19 cellular contexts compared by ENCODE assay signal in the genomic region with DNA sequence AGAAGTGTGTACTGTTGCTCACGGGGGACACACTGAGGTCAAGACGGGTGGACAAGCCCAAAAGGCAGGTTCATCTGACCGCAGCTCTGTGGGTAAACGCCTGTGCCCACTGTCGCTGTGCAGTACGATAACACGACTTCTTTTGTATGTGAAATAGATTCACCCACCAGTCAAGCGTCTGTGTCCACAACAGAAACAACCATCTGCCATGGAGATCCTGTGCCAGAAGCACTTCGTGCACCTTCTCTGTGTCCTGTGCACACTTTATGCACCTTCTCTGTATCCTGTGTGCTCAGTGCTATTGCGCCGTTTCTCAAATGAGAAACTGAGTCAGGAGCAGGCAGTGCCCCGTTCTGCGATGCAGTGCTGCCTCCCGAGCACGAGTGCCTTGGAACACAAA.
DNase-seq lines count a peak whose midpoint lies in the region; ATAC-seq, FAIRE-seq and TF ChIP-seq lines count a peak whose summit lies in the region.
"Had no signal": no experiment of that assay in that cellular context is flagged by ENCODE, and none has a peak within 500 bp of the region (broad histone marks: within the 10 kb centered on the region; RNA-seq: fewer than 3 reads in every experiment).

No MANE protein-coding gene starts in this region.

- no peak for ATAC-seq in WTC11
- no peak for ATAC-seq in GM19455 (IDR thresholded peaks at IDR 0.05; ENCODE audit: unreplicated experiment)
- ATAC-seq: GM23338 had no signal

- H3K36me3 ChIP-seq in left ventricle myocardium inferior = peaks cover 89% of the 10 kb centered on the region

- H3K27ac Mint-ChIP-seq in WTC11 (peak overlapping the region; percentile 78), endothelial cell (ENCODE audit: unreplicated experiment) (no peak overlapping the region)
- H3K27ac Mint-ChIP-seq: B cell, GM23338, IgD-negative memory B cell had no signal

- peak; percentile 38 for DNase-seq in cardiac septum (ENCODE audit: low spot score)
- DNase-seq in left ventricle myocardium inferior = no peak
- no peak for DNase-seq in WTC11 (ENCODE audit: low spot score)
- no peak for DNase-seq in endothelial cell (ENCODE audit: low spot score)
- no peak for DNase-seq in urothelium cell line (ENCODE audit: low spot score)
- no peak for DNase-seq in MV-4-11 (lab: John Stamatoyannopoulos, UW)
- DNase-seq: Caco-2, GDM1, HCEC 1CT had no signal

- H3K4me3 Mint-ChIP-seq in WTC11 = no peak overlapping the region
- H3K4me3 Mint-ChIP-seq in endothelial cell (ENCODE audit: unreplicated experiment) = peak overlapping the region; percentile 34
- H3K4me3 Mint-ChIP-seq: B cell, GM23338, IgD-negative memory B cell had no signal

- no peak overlapping the region for H3K4me3 ChIP-seq in left ventricle myocardium inferior
- H3K4me3 ChIP-seq: BLaER1 treated with 17β-estradiol and CSF1 and Interleukin-3, amounts not matched to agents 10 nM and 100 nM; GM23338 had no signal

- peaks cover 14% of the 10 kb centered on the region for H3K4me1 ChIP-seq in left ventricle myocardium inferior
- H3K4me1 ChIP-seq: Caco-2 had no signal

- H3K27me3 Mint-ChIP-seq in WTC11 (ENCODE audit: low read depth) (no peaks in the 10 kb centered on the region), endothelial cell (ENCODE audit: unreplicated experiment) (peaks cover 23% of the 10 kb centered on the region)
- H3K27me3 Mint-ChIP-seq: B cell, IgD-negative memory B cell had no signal

- H3K4me1 Mint-ChIP-seq in WTC11 (no peaks in the 10 kb centered on the region), endothelial cell (ENCODE audit: unreplicated experiment) (peaks cover 34% of the 10 kb centered on the region)
- H3K4me1 Mint-ChIP-seq: B cell, GM23338, IgD-negative memory B cell had no signal

- FAIRE-seq in urothelium cell line (lab: Jason Lieb, UNC) = peak; percentile 66
- FAIRE-seq: D721Med, GM12892, GM18507, H54, HTR-8/SVneo had no signal

- no peaks in the 10 kb centered on the region for H3K9me3 ChIP-seq in left ventricle myocardium inferior (replicated peaks)
- H3K9me3 ChIP-seq: BLaER1 treated with 17β-estradiol and CSF1 and Interleukin-3, amounts not matched to agents 10 nM and 100 nM; Caco-2 had no signal

- TF ChIP-seq CTCF in left ventricle myocardium inferior (IDR thresholded peaks at IDR 0.05; ENCODE audit: borderline replicate concordance) (no peak), WTC11 (IDR thresholded peaks at IDR 0.05) (no peak), endothelial cell (IDR thresholded peaks at IDR 0.05; ENCODE audit: unreplicated experiment) (no peak)

- no peaks in the 10 kb centered on the region for H3K27me3 ChIP-seq in left ventricle myocardium inferior (ENCODE audit: low read depth)
- H3K27me3 ChIP-seq: BLaER1 treated with 17β-estradiol and CSF1 and Interleukin-3, amounts not matched to agents 10 nM and 100 nM had no signal

- no peaks in the 10 kb centered on the region for H3K9me3 Mint-ChIP-seq in WTC11
- no peaks in the 10 kb centered on the region for H3K9me3 Mint-ChIP-seq in endothelial cell (ENCODE audit: unreplicated experiment)
- H3K9me3 Mint-ChIP-seq: IgD-negative memory B cell had no signal

- CTCF ChIA-PET in WTC11 (lab: Charles Lee) = no interaction called here

- POLR2A ChIA-PET in WTC11 (lab: Charles Lee) = no interaction called here

- no peak overlapping the region for H3K27ac ChIP-seq in left ventricle myocardium inferior (replicated peaks)
- H3K27ac ChIP-seq: BLaER1 treated with 17β-estradiol and CSF1 and Interleukin-3, amounts not matched to agents 10 nM and 100 nM had no signal

- H3K36me3 Mint-ChIP-seq in WTC11 (peaks cover 92% of the 10 kb centered on the region), endothelial cell (ENCODE audit: low read depth, unreplicated experiment) (peaks cover 82% of the 10 kb centered on the region)

- intact Hi-C loops in cardiac septum (cut with DNase I) (no loop called here), left ventricle myocardium inferior (cut with micrococcal nuclease) (no loop called here)

TF ChIP-seq in WTC11, 78 proteins besides CTCF, POLR2A, EP300 and RAD21:
- TF ChIP-seq PRRX2 (CRISPR knock-in tag; IDR thresholded peaks at IDR 0.05) (no peak), SP1 (CRISPR knock-in tag; conservative IDR thresholded peaks at IDR 0.05) (no peak), FOXK1 (CRISPR knock-in tag; IDR thresholded peaks at IDR 0.05) (no peak), ZBTB21 (CRISPR knock-in tag; IDR thresholded peaks at IDR 0.05; ENCODE audit: borderline replicate concordance) (no peak), ZNF396 (CRISPR knock-in tag; IDR thresholded peaks at IDR 0.05; ENCODE audit: borderline replicate concordance) (no peak), RORB (CRISPR knock-in tag; IDR thresholded peaks at IDR 0.05) (no peak), JUN (CRISPR knock-in tag; IDR thresholded peaks at IDR 0.05) (no peak), TCF7 (CRISPR knock-in tag; IDR thresholded peaks at IDR 0.05; ENCODE audit: low read depth) (no peak)
- TF ChIP-seq, protein P1, sequence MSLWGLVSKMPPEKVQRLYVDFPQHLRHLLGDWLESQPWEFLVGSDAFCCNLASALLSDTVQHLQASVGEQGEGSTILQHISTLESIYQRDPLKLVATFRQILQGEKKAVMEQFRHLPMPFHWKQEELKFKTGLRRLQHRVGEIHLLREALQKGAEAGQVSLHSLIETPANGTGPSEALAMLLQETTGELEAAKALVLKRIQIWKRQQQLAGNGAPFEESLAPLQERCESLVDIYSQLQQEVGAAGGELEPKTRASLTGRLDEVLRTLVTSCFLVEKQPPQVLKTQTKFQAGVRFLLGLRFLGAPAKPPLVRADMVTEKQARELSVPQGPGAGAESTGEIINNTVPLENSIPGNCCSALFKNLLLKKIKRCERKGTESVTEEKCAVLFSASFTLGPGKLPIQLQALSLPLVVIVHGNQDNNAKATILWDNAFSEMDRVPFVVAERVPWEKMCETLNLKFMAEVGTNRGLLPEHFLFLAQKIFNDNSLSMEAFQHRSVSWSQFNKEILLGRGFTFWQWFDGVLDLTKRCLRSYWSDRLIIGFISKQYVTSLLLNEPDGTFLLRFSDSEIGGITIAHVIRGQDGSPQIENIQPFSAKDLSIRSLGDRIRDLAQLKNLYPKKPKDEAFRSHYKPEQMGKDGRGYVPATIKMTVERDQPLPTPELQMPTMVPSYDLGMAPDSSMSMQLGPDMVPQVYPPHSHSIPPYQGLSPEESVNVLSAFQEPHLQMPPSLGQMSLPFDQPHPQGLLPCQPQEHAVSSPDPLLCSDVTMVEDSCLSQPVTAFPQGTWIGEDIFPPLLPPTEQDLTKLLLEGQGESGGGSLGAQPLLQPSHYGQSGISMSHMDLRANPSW (CRISPR knock-in tag; conservative IDR thresholded peaks at IDR 0.05; ENCODE audit: low read depth) = no peak
- TF ChIP-seq, protein P2, sequence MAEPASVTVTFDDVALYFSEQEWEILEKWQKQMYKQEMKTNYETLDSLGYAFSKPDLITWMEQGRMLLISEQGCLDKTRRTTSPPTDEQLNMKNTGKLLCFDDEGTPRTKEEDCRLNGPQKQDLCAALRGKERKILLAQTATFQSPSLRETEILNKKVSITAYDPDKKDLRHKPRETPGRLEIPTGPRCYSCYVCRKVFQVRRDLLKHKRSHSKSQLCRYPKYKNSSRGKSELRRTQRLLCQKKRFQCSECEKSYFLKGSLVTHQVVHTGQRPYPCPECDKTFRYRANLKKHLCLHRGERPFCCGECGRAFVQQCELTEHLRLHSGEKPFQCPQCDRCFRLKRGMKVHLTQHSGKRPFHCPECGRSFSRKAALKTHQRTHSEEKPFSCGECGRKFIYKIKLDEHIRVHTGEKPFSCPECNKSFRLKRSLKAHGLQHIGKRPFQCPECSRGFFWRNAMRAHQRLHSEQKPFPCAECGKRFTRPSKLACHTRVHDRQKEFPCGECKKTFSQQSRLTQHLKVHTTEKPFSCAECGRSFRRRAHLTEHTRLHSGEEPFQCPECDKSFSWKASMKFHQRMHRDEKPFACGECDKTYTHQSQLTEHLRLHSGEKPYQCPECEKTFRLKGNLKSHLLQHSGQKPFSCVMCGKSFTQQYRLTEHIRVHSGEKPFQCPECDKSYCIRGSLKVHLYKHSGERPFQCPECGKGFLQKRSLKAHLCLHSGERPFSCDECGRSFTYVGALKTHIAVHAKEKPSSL (CRISPR knock-in tag; conservative IDR thresholded peaks at IDR 0.05) = no peak
- TF ChIP-seq, protein P3, sequence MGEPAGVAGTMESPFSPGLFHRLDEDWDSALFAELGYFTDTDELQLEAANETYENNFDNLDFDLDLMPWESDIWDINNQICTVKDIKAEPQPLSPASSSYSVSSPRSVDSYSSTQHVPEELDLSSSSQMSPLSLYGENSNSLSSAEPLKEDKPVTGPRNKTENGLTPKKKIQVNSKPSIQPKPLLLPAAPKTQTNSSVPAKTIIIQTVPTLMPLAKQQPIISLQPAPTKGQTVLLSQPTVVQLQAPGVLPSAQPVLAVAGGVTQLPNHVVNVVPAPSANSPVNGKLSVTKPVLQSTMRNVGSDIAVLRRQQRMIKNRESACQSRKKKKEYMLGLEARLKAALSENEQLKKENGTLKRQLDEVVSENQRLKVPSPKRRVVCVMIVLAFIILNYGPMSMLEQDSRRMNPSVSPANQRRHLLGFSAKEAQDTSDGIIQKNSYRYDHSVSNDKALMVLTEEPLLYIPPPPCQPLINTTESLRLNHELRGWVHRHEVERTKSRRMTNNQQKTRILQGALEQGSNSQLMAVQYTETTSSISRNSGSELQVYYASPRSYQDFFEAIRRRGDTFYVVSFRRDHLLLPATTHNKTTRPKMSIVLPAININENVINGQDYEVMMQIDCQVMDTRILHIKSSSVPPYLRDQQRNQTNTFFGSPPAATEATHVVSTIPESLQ (CRISPR knock-in tag; IDR thresholded peaks at IDR 0.05) = no peak
- TF ChIP-seq, protein P4, sequence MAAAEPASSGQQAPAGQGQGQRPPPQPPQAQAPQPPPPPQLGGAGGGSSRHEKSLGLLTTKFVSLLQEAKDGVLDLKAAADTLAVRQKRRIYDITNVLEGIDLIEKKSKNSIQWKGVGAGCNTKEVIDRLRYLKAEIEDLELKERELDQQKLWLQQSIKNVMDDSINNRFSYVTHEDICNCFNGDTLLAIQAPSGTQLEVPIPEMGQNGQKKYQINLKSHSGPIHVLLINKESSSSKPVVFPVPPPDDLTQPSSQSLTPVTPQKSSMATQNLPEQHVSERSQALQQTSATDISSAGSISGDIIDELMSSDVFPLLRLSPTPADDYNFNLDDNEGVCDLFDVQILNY (CRISPR knock-in tag; IDR thresholded peaks at IDR 0.05) = no peak
- TF ChIP-seq, protein P5, sequence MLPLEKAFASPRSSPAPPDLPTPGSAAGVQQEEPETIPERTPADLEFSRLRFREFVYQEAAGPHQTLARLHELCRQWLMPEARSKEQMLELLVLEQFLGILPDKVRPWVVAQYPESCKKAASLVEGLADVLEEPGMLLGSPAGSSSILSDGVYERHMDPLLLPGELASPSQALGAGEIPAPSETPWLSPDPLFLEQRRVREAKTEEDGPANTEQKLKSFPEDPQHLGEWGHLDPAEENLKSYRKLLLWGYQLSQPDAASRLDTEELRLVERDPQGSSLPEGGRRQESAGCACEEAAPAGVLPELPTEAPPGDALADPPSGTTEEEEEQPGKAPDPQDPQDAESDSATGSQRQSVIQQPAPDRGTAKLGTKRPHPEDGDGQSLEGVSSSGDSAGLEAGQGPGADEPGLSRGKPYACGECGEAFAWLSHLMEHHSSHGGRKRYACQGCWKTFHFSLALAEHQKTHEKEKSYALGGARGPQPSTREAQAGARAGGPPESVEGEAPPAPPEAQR (CRISPR knock-in tag; IDR thresholded peaks at IDR 0.05) = no peak
TF ChIP-seq in WTC11: peak in this region for 0.
